In the genomic region with DNA sequence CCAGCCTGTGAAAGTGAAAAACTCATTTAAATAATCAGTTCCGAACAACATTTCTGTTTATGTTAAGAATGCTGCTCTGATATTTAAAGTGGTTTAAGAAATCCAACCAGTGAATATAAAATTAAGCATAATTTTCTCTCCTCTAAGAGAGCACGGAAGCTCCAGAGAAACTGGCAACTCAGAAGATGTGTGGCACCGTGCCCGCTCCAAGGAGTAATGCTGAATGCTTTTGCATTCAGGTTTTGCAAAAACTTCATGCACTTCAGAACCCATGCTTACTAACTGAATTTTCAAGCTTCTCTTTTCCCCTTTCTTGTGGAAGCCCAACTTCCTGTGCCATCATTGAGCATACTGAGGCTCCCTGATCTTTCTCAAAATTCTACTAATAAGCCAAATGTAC, we compare ENCODE assay signal across 19 cellular contexts. TPM values are rescaled to one million over a fixed set of nuclear protein-coding genes. Genes with fewer than 3 reads are reported as not detected.
DNase-seq lines count a peak whose midpoint lies in the region; ATAC-seq, FAIRE-seq and TF ChIP-seq lines count a peak whose summit lies in the region.
"Had no signal": no experiment of that assay in that cellular context is flagged by ENCODE, and none has a peak within 500 bp of the region (broad histone marks: within the 10 kb centered on the region; RNA-seq: fewer than 3 reads in every experiment).

No MANE protein-coding gene starts in this region.

- no peak overlapping the region for H4K91ac ChIP-seq in H1 (replicated peaks; ENCODE audit: insufficient read length, low read length)

- H3K4ac ChIP-seq in H1 (replicated peaks; ENCODE audit: insufficient read length, low read depth, low read length): no peak overlapping the region

- H3K27ac ChIP-seq in KOPT-K1 (ENCODE audit: low read depth, low read length, poor library complexity, severe bottlenecking) (peak overlapping the region; percentile 34), H1 (ENCODE audit: low read depth, low read length) (no peak overlapping the region), RWPE1 (no peak overlapping the region)
- H3K27ac ChIP-seq: C4-2B, GM23248 had no signal

- H3K18ac ChIP-seq in H1 (ENCODE audit: extremely low read depth, low read length): no peak overlapping the region

- no peak for TF ChIP-seq CTCF in H1 (IDR thresholded peaks at IDR 0.05; ENCODE audit: control extremely low read depth in 1 of 3, insufficient read depth in 1 of 3, low read depth in 1 of 3, low read length in 3 of 3)
- TF ChIP-seq CTCF in RWPE1 (conservative IDR thresholded peaks at IDR 0.05; ENCODE audit: low read depth): no peak

- H3K9ac ChIP-seq in H1 (replicated peaks in 1 of 4; ENCODE audit: extremely low read depth in 1 of 4, low read depth in 3 of 4, low read length in 3 of 4): no peak overlapping the region
- H3K9ac ChIP-seq: GM23248 had no signal

- no peaks in the 10 kb centered on the region for H4K20me1 ChIP-seq in H1 (replicated peaks in 1 of 2; ENCODE audit: control insufficient read depth in 1 of 2, insufficient read depth in 2 of 2, low read length in 2 of 2)

- H4K8ac ChIP-seq in H1 (ENCODE audit: extremely low read depth, insufficient read depth, low read length): no peak overlapping the region

- H2AFZ ChIP-seq in H1 (ENCODE audit: low read length): peak overlapping the region; percentile 0
- H2AFZ ChIP-seq: GM23248 had no signal

- H2BK120ac ChIP-seq in H1 (replicated peaks; ENCODE audit: low read depth, low read length): no peak overlapping the region

- no peak overlapping the region for H4K5ac ChIP-seq in H1 (ENCODE audit: insufficient read length, low read depth, low read length)

- WGBS in H1 (ENCODE audit: extremely low coverage in 1 of 2, insufficient coverage in 1 of 2, insufficient read length in 1 of 2, insufficient replicate concordance in 2 of 2, low coverage in 1 of 2, low lambda C conversion rate in 2 of 2, missing lambda C conversion rate in 1 of 2), 2 experiments: 94% methylated on average over 4 of the region's 4 CpGs; no CpG with 5 or more reads in 1 of the 2 experiments

- DNase-seq in H1 (ENCODE audit: low read depth in 1 of 2, low spot score in 2 of 2) (no peak), middle frontal gyrus (ENCODE audit: extremely low spot score, low spot score) (peak; percentile 21), left lobe of liver (ENCODE audit: low spot score) (no peak), DMS 273 treated with DMSO at 0.1 percent for 48 hours (lab: John Stamatoyannopoulos, UW) (no peak), RWPE1 (ENCODE audit: low spot score) (no peak)
- DNase-seq: BE2C; CD4-positive, alpha-beta memory T cell; DMS153; DMS79 treated with DMSO at 0.1 percent for 48 hours; GDM1; GM23248; H7; IMR-90 had no signal

- no peak for TF ChIP-seq POLR2A in H1 (IDR thresholded peaks at IDR 0.05; ENCODE audit: control extremely low read depth in 1 of 2, low read depth in 2 of 2, low read length in 2 of 2)

- no peaks in the 10 kb centered on the region for H3K4me1 ChIP-seq in H1 (replicated peaks in 1 of 4; ENCODE audit: control insufficient read depth in 3 of 4, insufficient read depth in 4 of 4, low read length in 3 of 4)
- H3K4me1 ChIP-seq: BE2C had no signal

- FAIRE-seq in H1 (lab: Jason Lieb, UNC): no peak
- FAIRE-seq: A204.1, GM12892 had no signal

- H2BK12ac ChIP-seq in H1 (ENCODE audit: low read depth, low read length): no peak overlapping the region

- H2AK5ac ChIP-seq in H1 (ENCODE audit: low read depth, low read length): no peak overlapping the region

- ATAC-seq in left lobe of liver: no peak
- no peak for ATAC-seq in GM18520 (IDR thresholded peaks at IDR 0.05; ENCODE audit: unreplicated experiment)

- CTCF ChIA-PET in H1 (lab: Charles Lee; ENCODE audit: partially characterized antibody) (interaction anchor here (1.6 kb wide), 1 partner anchor 81 kb away, joined by 4 read pairs; no protein-coding TSS in a partner anchor), RWPE1 (lab: Yijun Ruan, JAX) (interaction anchor here (0.6 kb wide), 1 partner anchor 1080 kb away, joined by 3 read pairs; no protein-coding TSS in a partner anchor)

- no peak overlapping the region for H2BK15ac ChIP-seq in H1 (ENCODE audit: low read length)

- H3K56ac ChIP-seq in H1 (replicated peaks; ENCODE audit: insufficient read length, low read depth, low read length): no peak overlapping the region

- TF ChIP-seq RAD21 in H1 (IDR thresholded peaks at IDR 0.05 in 1 of 2, conservative IDR thresholded peaks at IDR 0.05 in 1 of 2; ENCODE audit: low read depth in 2 of 2, low read length in 2 of 2): no peak

- no peak overlapping the region for H2BK5ac ChIP-seq in H1 (ENCODE audit: low read depth, low read length)

- H3K9me3 ChIP-seq in KOPT-K1 (ENCODE audit: insufficient read depth, low read length, poor library complexity, severe bottlenecking): no peaks in the 10 kb centered on the region
- H3K9me3 ChIP-seq in H1 (ENCODE audit: insufficient read depth in 2 of 2, low read depth in 1 of 2, low read length in 1 of 2): no peaks in the 10 kb centered on the region
- H3K9me3 ChIP-seq: BE2C had no signal

- H3K23me2 ChIP-seq in H1 (ENCODE audit: low read depth, low read length): no peaks in the 10 kb centered on the region

- H3K14ac ChIP-seq in H1 (ENCODE audit: insufficient read length): no peak overlapping the region

- no peaks in the 10 kb centered on the region for H3K27me3 ChIP-seq in H1 (replicated peaks in 1 of 4; ENCODE audit: control insufficient read depth in 3 of 4, extremely low read depth in 1 of 4, insufficient read depth in 3 of 4, low read length in 3 of 4)
- H3K27me3 ChIP-seq: BE2C had no signal

- H3K36me3 ChIP-seq in KOPT-K1 (ENCODE audit: insufficient read depth, low read length) (no peaks in the 10 kb centered on the region), H1 (ENCODE audit: control insufficient read depth in 2 of 4, insufficient read depth in 4 of 4, low read length in 3 of 4) (no peaks in the 10 kb centered on the region)
- H3K36me3 ChIP-seq: BE2C had no signal

- H3K4me3 ChIP-seq in H1 (ENCODE audit: extremely low read depth in 1 of 4, insufficient read depth in 2 of 4, low read depth in 3 of 4, low read length in 4 of 4): no peak overlapping the region
- H3K4me3 ChIP-seq: GM23248 had no signal

- no peaks in the 10 kb centered on the region for H3K79me2 ChIP-seq in H1 (ENCODE audit: control insufficient read depth in 1 of 2, insufficient read depth in 2 of 2, low read length in 2 of 2)

- no peak overlapping the region for H2BK20ac ChIP-seq in H1 (ENCODE audit: low read length)

- no peak for TF ChIP-seq EP300 in H1 (IDR thresholded peaks at IDR 0.05; ENCODE audit: borderline replicate concordance in 1 of 2, low read depth in 2 of 2, low read length in 2 of 2)

- H3K23ac ChIP-seq in H1 (ENCODE audit: insufficient read length): no peak overlapping the region

- no peaks in the 10 kb centered on the region for H3K79me1 ChIP-seq in H1 (ENCODE audit: low read depth, low read length)

- POLR2A ChIA-PET in H1 (lab: Charles Lee; ENCODE audit: partially characterized antibody) (interaction anchor here (0.5 to 0.8 kb wide), 2 partner anchors 8 to 85 kb away, joined by 3 read pairs; no protein-coding TSS in a partner anchor), RWPE1 (lab: Yijun Ruan, JAX; ENCODE audit: low non-redundant PET) (no interaction called here)

- H3K4me2 ChIP-seq in H1 (ENCODE audit: insufficient read depth in 1 of 2, low read depth in 2 of 2, low read length in 2 of 2): no peak overlapping the region

TF ChIP-seq in H1, 55 proteins besides CTCF, POLR2A, EP300 and RAD21:
- TF ChIP-seq SUZ12 (IDR thresholded peaks at IDR 0.05; ENCODE audit: low read length): no peak
- no peak for TF ChIP-seq KDM5A (IDR thresholded peaks at IDR 0.05; ENCODE audit: low read length)

RNA-seq across cellular contexts. Expression of gene NDUFAF4, which starts 20.5 kb away (rescaled TPM):
- 84.4 and 84.9 TPM in 2 replicates for total RNA-seq in H1 (2021; fragmentation: NEBNext Ultra II Directional; extraction: Animal tissue kit (Norgen Biotek cat#: 25700))
- polyA plus RNA-seq in H1 (2011; rRNA removed): 9.9 and 21.9 TPM in 2 replicates
- polyA plus RNA-seq in H1 (2011; cell fraction: cytosol; rRNA removed): 43.3 TPM
- 8.2 TPM for polyA plus RNA-seq in H1 (2011; cell fraction: nucleus; rRNA removed)
- polyA plus RNA-seq in H1 (2012, experiment 1 of 2): 36.4 to 84.8 TPM (median 40.7 TPM) in 4 replicates
- polyA plus RNA-seq in H1 (2012, experiment 2 of 2): 14.4 TPM
- 63.6 TPM for polyA plus RNA-seq in H1 (2013, experiment 1 of 2)
- 64.0 TPM for polyA plus RNA-seq in H1 (2013, experiment 2 of 2)
- 13.1 and 18.6 TPM in 2 replicates for polyA minus RNA-seq in H1 (2011; rRNA and poly(A)+ RNA removed)
- 16.1 TPM for polyA minus RNA-seq in H1 (2011; cell fraction: cytosol; rRNA and poly(A)+ RNA removed)
- 14.6 TPM for polyA minus RNA-seq in H1 (2011; cell fraction: nucleus; rRNA and poly(A)+ RNA removed)
- total RNA-seq in left lobe of liver: 15.9 TPM

RNA-seq across cellular contexts. Expression of gene GPR63, which starts 39.9 kb away (rescaled TPM):
- 11.3 and 11.6 TPM in 2 replicates for total RNA-seq in H1 (2021; fragmentation: NEBNext Ultra II Directional; extraction: Animal tissue kit (Norgen Biotek cat#: 25700))
- 5.5 and 6.1 TPM in 2 replicates for polyA plus RNA-seq in H1 (2011; rRNA removed)
- polyA plus RNA-seq in H1 (2011; cell fraction: cytosol; rRNA removed): 5.9 TPM
- polyA plus RNA-seq in H1 (2011; cell fraction: nucleus; rRNA removed): 4.2 TPM
- polyA plus RNA-seq in H1 (2012, experiment 1 of 2): 4.4 to 7.9 TPM (median 5.4 TPM) in 4 replicates
- 1.3 TPM for polyA plus RNA-seq in H1 (2012, experiment 2 of 2)
- polyA plus RNA-seq in H1 (2013, experiment 1 of 2): 8.5 TPM
- 8.8 TPM for polyA plus RNA-seq in H1 (2013, experiment 2 of 2)
- polyA minus RNA-seq in H1 (2011; rRNA and poly(A)+ RNA removed): 11.3 and 12.2 TPM in 2 replicates
- 5.0 TPM for polyA minus RNA-seq in H1 (2011; cell fraction: cytosol; rRNA and poly(A)+ RNA removed)
- polyA minus RNA-seq in H1 (2011; cell fraction: nucleus; rRNA and poly(A)+ RNA removed): 14.2 TPM
- total RNA-seq in left lobe of liver: 0.05 TPM
- total RNA-seq: HT-29 had no signal

RNA-seq across cellular contexts. Expression of gene KLHL32, which starts 47.4 kb away (rescaled TPM):
- 0.27 and 0.43 TPM in 2 replicates for total RNA-seq in H1 (2021; fragmentation: NEBNext Ultra II Directional; extraction: Animal tissue kit (Norgen Biotek cat#: 25700))
- polyA plus RNA-seq in H1 (2011; rRNA removed): 0.19 and 0.50 TPM in 2 replicates
- 0.31 TPM for polyA plus RNA-seq in H1 (2011; cell fraction: cytosol; rRNA removed)
- 0.60 TPM for polyA plus RNA-seq in H1 (2011; cell fraction: nucleus; rRNA removed)
- polyA plus RNA-seq in H1 (2012, experiment 1 of 2): 0.17 to 0.64 TPM (median 0.19 TPM) in 4 replicates
- not detected for polyA plus RNA-seq in H1 (2012, experiment 2 of 2)
- polyA plus RNA-seq in H1 (2013, experiment 1 of 2): 0.34 TPM
- 0.15 TPM for polyA plus RNA-seq in H1 (2013, experiment 2 of 2)
- 1.3 and 1.5 TPM in 2 replicates for polyA minus RNA-seq in H1 (2011; rRNA and poly(A)+ RNA removed)
- polyA minus RNA-seq in H1 (2011; cell fraction: cytosol; rRNA and poly(A)+ RNA removed): not detected
- 1.00 TPM for polyA minus RNA-seq in H1 (2011; cell fraction: nucleus; rRNA and poly(A)+ RNA removed)
- total RNA-seq in left lobe of liver: 0.45 TPM
- total RNA-seq: GM23248, IMR-90 had no signal
- polyA plus RNA-seq: GM23248 had no signal

Comparison
In these comparisons a context has a peak if more than half of its experiments do, and no peak if none do; other contexts are left out.
1. RNA of gene GPR63, which starts 39.9 kb away (total RNA-seq): 11.3 to 11.6 TPM in H1; 0.05 TPM in left lobe of liver (single experiment); every median in the first group is over 10 times any median in the second.